In genomic region chr13:25136872-25137623, GRCh38 we compare ENCODE assay signal across 1 cellular context.
TF ChIP-seq lines count a peak whose summit lies in the region.

No MANE protein-coding gene starts in this region.

TF ChIP-seq in WTC11, 78 proteins besides CTCF, POLR2A, EP300 and RAD21 (continued from another document):
- TF ChIP-seq, protein P1, sequence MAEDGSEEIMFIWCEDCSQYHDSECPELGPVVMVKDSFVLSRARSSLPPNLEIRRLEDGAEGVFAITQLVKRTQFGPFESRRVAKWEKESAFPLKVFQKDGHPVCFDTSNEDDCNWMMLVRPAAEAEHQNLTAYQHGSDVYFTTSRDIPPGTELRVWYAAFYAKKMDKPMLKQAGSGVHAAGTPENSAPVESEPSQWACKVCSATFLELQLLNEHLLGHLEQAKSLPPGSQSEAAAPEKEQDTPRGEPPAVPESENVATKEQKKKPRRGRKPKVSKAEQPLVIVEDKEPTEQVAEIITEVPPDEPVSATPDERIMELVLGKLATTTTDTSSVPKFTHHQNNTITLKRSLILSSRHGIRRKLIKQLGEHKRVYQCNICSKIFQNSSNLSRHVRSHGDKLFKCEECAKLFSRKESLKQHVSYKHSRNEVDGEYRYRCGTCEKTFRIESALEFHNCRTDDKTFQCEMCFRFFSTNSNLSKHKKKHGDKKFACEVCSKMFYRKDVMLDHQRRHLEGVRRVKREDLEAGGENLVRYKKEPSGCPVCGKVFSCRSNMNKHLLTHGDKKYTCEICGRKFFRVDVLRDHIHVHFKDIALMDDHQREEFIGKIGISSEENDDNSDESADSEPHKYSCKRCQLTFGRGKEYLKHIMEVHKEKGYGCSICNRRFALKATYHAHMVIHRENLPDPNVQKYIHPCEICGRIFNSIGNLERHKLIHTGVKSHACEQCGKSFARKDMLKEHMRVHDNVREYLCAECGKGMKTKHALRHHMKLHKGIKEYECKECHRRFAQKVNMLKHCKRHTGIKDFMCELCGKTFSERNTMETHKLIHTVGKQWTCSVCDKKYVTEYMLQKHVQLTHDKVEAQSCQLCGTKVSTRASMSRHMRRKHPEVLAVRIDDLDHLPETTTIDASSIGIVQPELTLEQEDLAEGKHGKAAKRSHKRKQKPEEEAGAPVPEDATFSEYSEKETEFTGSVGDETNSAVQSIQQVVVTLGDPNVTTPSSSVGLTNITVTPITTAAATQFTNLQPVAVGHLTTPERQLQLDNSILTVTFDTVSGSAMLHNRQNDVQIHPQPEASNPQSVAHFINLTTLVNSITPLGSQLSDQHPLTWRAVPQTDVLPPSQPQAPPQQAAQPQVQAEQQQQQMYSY (CRISPR knock-in tag; IDR thresholded peaks at IDR 0.05): no peak
